22 cellular contexts compared by ENCODE assay signal in genomic region chr10:132406181-132406580, GRCh38. TPM values are rescaled to one million over a fixed set of nuclear protein-coding genes. Genes with fewer than 3 reads are reported as not detected.
A peak's percentile ranks its signal among the peaks of the same experiment; 100 is the strongest.
DNase-seq lines count a peak whose midpoint lies in the region; ATAC-seq and TF ChIP-seq lines count a peak whose summit lies in the region.
"Had no signal": no experiment of that assay in that cellular context is flagged by ENCODE, and none has a peak within 500 bp of the region (broad histone marks: within the 10 kb centered on the region; RNA-seq: fewer than 3 reads in every experiment).

No MANE protein-coding gene starts in this region.

- DNase-seq in breast epithelium (ENCODE audit: low spot score in 2 of 2) = no peak
- DNase-seq in mammary epithelial cell = no peak
- DNase-seq in adrenal gland = no peak
- no peak for DNase-seq in glomerular visceral epithelial cell (ENCODE audit: extremely low spot score)
- no peak for DNase-seq in activated CD4-positive, alpha-beta T cell treated with anti-CD3 and anti-CD28 coated beads for 1 hour
- DNase-seq: activated CD8-positive, alpha-beta memory T cell treated with anti-CD3 and anti-CD28 coated beads, Interleukin-2, amount 50 U/mL, for 48 hours; activated naive CD8-positive, alpha-beta T cell treated with anti-CD3 and anti-CD28 coated beads, Interleukin-2, amount 50 U/mL, for 24 hours; BE2C; brain microvascular endothelial cell; GDM1; GOT3; KG1; naive B cell; NCI-H2227 treated with DMSO at 0.1 percent for 48 hours; NCI-H774; stimulated activated CD4-positive, alpha-beta T cell treated with anti-CD3 and anti-CD28 coated beads, Interleukin-4, amount 100 ng/mL, for 1 hour; stimulated activated naive CD8-positive, alpha-beta T cell treated with anti-CD3 and anti-CD28 coated beads, Interleukin-15, amount 100 ng/mL, for 72 hours had no signal

- H3K9me3 ChIP-seq in breast epithelium (no peaks in the 10 kb centered on the region), mammary epithelial cell (replicated peaks; ENCODE audit: insufficient read depth, low read length) (no peaks in the 10 kb centered on the region), adrenal gland (replicated peaks in 1 of 3) (no peaks in the 10 kb centered on the region), mucosa of rectum (ENCODE audit: control insufficient read depth in 2 of 2, low read length in 2 of 2) (no peaks in the 10 kb centered on the region), thymus (ENCODE audit: control insufficient read depth) (no peaks in the 10 kb centered on the region)
- H3K9me3 ChIP-seq: BE2C, vagina had no signal

- peaks cover 0 to 19% of the 10 kb centered on the region in 2 donors for H3K4me1 ChIP-seq in breast epithelium
- peaks cover 18% of the 10 kb centered on the region for H3K4me1 ChIP-seq in mammary epithelial cell (ENCODE audit: insufficient read depth, low read length)
- peaks cover 56 to 86% of the 10 kb centered on the region in 2 donors for H3K4me1 ChIP-seq in adrenal gland (replicated peaks in 1 of 2)
- H3K4me1 ChIP-seq in mucosa of rectum (ENCODE audit: control insufficient read depth in 2 of 2, insufficient read depth in 2 of 2, low read length in 2 of 2) = peaks cover 62 to 80% of the 10 kb centered on the region in 2 donors
- H3K4me1 ChIP-seq in thymus (ENCODE audit: control insufficient read depth, insufficient read depth, low read length) = no peaks in the 10 kb centered on the region

- in situ Hi-C loops in mammary epithelial cell (cut with MboI; ENCODE audit: low sequenced_read_pairs in 2 of 2) = no loop called here

- TF ChIP-seq POLR2A in breast epithelium (IDR thresholded peaks at IDR 0.05) (no peak), adrenal gland (IDR thresholded peaks at IDR 0.05) (no peak)

- H3K9ac ChIP-seq in mammary epithelial cell (ENCODE audit: insufficient read depth, low read length) = no peak overlapping the region
- peak overlapping the region in 1 of 2 donors; percentile 92 for H3K9ac ChIP-seq in mucosa of rectum (ENCODE audit: low read depth in 1 of 2, low read length in 2 of 2)

- H3K27me3 ChIP-seq in breast epithelium (no peaks in the 10 kb centered on the region), mammary epithelial cell (ENCODE audit: insufficient read depth, low read length) (no peaks in the 10 kb centered on the region), adrenal gland (no peaks in the 10 kb centered on the region), mucosa of rectum (ENCODE audit: control insufficient read depth in 2 of 2, insufficient read depth in 2 of 2, low read length in 2 of 2) (no peaks in the 10 kb centered on the region), thymus (ENCODE audit: control insufficient read depth, insufficient read depth) (no peaks in the 10 kb centered on the region)
- H3K27me3 ChIP-seq: BE2C, brain microvascular endothelial cell, vagina had no signal

- intact Hi-C loops in breast epithelium (cut with DNase I; ENCODE audit: low total_unique reads) = no loop called here
- intact Hi-C loops in mammary epithelial cell (cut with micrococcal nuclease) = no loop called here
- intact Hi-C loops in adrenal gland (cut with DNase I) = no loop called here

- H2AFZ ChIP-seq in mammary epithelial cell (ENCODE audit: low read depth, low read length) = no peak overlapping the region

- TF ChIP-seq CTCF in breast epithelium (IDR thresholded peaks at IDR 0.05) (no peak), mammary epithelial cell (conservative IDR thresholded peaks at IDR 0.05 in 1 of 2, IDR thresholded peaks at IDR 0.05 in 1 of 2; ENCODE audit: extremely low read depth in 1 of 2, insufficient read depth in 1 of 2, low read depth in 1 of 2, low read length in 2 of 2) (no peak), adrenal gland (IDR thresholded peaks at IDR 0.05) (no peak)

- CTCF ChIA-PET in mammary epithelial cell (lab: Charles Lee; ENCODE audit: low non-redundant PET) = no interaction called here

- WGBS in mammary epithelial cell (ENCODE audit: low coverage, missing lambda C conversion rate) = 92% methylated on average over 16 of the region's 17 CpGs
- 77 to 95% (median 80%) methylated on average over 14 to 17 of the region's 17 CpGs for WGBS in adrenal gland, 4 donors
- WGBS in thymus = 98% methylated on average over 17 of the region's 17 CpGs

- ATAC-seq in GM21737 (IDR thresholded peaks at IDR 0.05; ENCODE audit: unreplicated experiment) = no peak
- ATAC-seq: activated naive CD8-positive, alpha-beta T cell treated with anti-CD3 and anti-CD28 coated beads, Interleukin-2, amount 50 U/mL, for 24 hours; stimulated activated naive CD8-positive, alpha-beta T cell treated with anti-CD3 and anti-CD28 coated beads, Interleukin-15, amount 100 ng/mL, for 72 hours had no signal

- no peak overlapping the region for H3K4me2 ChIP-seq in mammary epithelial cell (ENCODE audit: insufficient read depth, low read depth, low read length)

- H3K4me3 ChIP-seq in breast epithelium = no peak overlapping the region
- H3K4me3 ChIP-seq in mammary epithelial cell (replicated peaks in 1 of 3; ENCODE audit: insufficient read depth in 1 of 3, low read depth in 2 of 3, low read length in 3 of 3) = no peak overlapping the region
- H3K4me3 ChIP-seq in adrenal gland = no peak overlapping the region
- no peak overlapping the region for H3K4me3 ChIP-seq in mucosa of rectum (ENCODE audit: low read length in 2 of 2)
- H3K4me3 ChIP-seq in thymus (ENCODE audit: low read length) = no peak overlapping the region
- H3K4me3 ChIP-seq: skin epidermis, vagina had no signal

- H3K36me3 ChIP-seq in breast epithelium (no peaks in the 10 kb centered on the region), mammary epithelial cell (ENCODE audit: insufficient read depth, low read length) (no peaks in the 10 kb centered on the region), adrenal gland (replicated peaks in 1 of 2) (peaks cover 0 to 22% of the 10 kb centered on the region in 2 donors), mucosa of rectum (ENCODE audit: control insufficient read depth in 2 of 2, insufficient read depth in 2 of 2, low read length in 2 of 2) (peaks cover 15 to 18% of the 10 kb centered on the region in 2 donors), thymus (ENCODE audit: control insufficient read depth, insufficient read depth) (peaks cover 5% of the 10 kb centered on the region)

- H3K27ac ChIP-seq in breast epithelium (peak overlapping the region; percentile 94 to 97), mammary epithelial cell (ENCODE audit: insufficient read depth, low read depth, low read length) (no peak overlapping the region), adrenal gland (peak overlapping the region; percentile 86 to 98 (median 92)), mucosa of rectum (ENCODE audit: low read depth in 2 of 2, low read length in 2 of 2) (peak overlapping the region; percentile 97 to 99), thymus (ENCODE audit: low read depth) (peak overlapping the region; percentile 18)
- H3K27ac ChIP-seq: brain microvascular endothelial cell had no signal

- dilution Hi-C loops in mammary epithelial cell (cut with HindIII; ENCODE audit: low sequenced_read_pairs) = loop anchor here (5.0 kb wide), 1 partner anchor 36 kb away; no protein-coding TSS in a partner anchor

- no peaks in the 10 kb centered on the region for H4K20me1 ChIP-seq in mammary epithelial cell (ENCODE audit: insufficient read depth, low read length)

- peaks cover 38% of the 10 kb centered on the region for H3K79me2 ChIP-seq in mammary epithelial cell (ENCODE audit: insufficient read depth, low read length)

- BruUV-seq in mammary epithelial cell (replicated peaks; lab: Mats Ljungman, UMichigan) = no TSS peak

RNA-seq across cellular contexts. Expression of gene PWWP2B, which starts 9.2 kb away (rescaled TPM):
- total RNA-seq in breast epithelium (10 to 100 TPM; 10.7 to 15.5 (median 13.4) TPM), mammary epithelial cell (10 to 100 TPM; 10.7 to 12.3 TPM), adrenal gland (10 to 100 TPM; 31.6 to 75.3 (median 42.2) TPM)
- polyA plus RNA-seq in mammary epithelial cell (4.3 TPM), adrenal gland (10 to 100 TPM in 2 of 3 donors, 1 to 10 TPM in 1; 3.4 to 34.0 (median 33.5) TPM), thymus (9.8 TPM)
- 2.8 TPM for polyA minus RNA-seq in mammary epithelial cell
